ENCODE assay signal across 21 cellular contexts in the genomic region with DNA sequence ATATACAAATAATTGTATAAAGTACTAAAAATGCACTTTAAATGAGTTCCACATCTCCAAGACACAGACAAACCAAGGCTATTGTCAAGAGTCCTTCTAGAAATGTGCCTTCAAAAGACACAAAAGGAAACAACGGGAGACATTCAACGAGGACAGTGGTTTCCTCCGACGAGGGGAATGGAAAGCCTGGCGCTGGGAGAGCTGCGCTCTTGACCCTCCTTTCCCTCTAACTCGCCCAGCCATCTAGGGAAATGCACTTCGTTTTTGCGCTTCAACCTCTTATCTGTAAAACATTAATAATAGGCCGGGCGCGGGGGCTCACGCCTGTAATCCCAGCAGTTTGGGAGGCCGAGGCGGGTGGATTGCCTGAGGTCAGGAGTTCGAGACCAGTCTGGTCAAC. TPM values are rescaled to one million over a fixed set of nuclear protein-coding genes. Genes with fewer than 3 reads are reported as not detected.
"Had no signal": no experiment of that assay in that cellular context is flagged by ENCODE, and none has a peak within 500 bp of the region (broad histone marks: within the 10 kb centered on the region; RNA-seq: fewer than 3 reads in every experiment).

No MANE protein-coding gene starts in this region.

- H3K9me3 Mint-ChIP-seq: activated naive CD4-positive, alpha-beta T cell treated with anti-CD3 and anti-CD28 coated beads, Interleukin-2, amount 50 U/mL, for 24 hours had no signal

- H3K4me3 ChIP-seq: body of pancreas, gastroesophageal sphincter, psoas muscle, suprapubic skin, upper lobe of right lung had no signal

- H3K27ac ChIP-seq: body of pancreas, epithelial cell of prostate, gastroesophageal sphincter, psoas muscle, suprapubic skin, upper lobe of right lung had no signal

- H3K36me3 ChIP-seq: gastroesophageal sphincter, suprapubic skin, upper lobe of right lung had no signal

- H3K27me3 Mint-ChIP-seq: central memory CD8-positive, alpha-beta T cell had no signal

- H3K27ac Mint-ChIP-seq: activated CD8-positive, alpha-beta memory T cell treated with anti-CD3 and anti-CD28 coated beads, Interleukin-2, amount 10 ng/mL, durations not matched to agents 7 days and 5 days; activated naive CD4-positive, alpha-beta T cell treated with anti-CD3 and anti-CD28 coated beads, Interleukin-2, amount 50 U/mL, for 24 hours; activated T-cell treated with anti-CD3 and anti-CD28 coated beads, Interleukin-2, amount 50 U/mL, for 24 hours had no signal

- H3K4me1 Mint-ChIP-seq: activated CD8-positive, alpha-beta memory T cell treated with anti-CD3 and anti-CD28 coated beads, Interleukin-2, amount 10 ng/mL, durations not matched to agents 7 days and 5 days; activated naive CD4-positive, alpha-beta T cell treated with anti-CD3 and anti-CD28 coated beads, Interleukin-2, amount 50 U/mL, for 24 hours; central memory CD8-positive, alpha-beta T cell had no signal

- DNase-seq: activated CD4-positive, alpha-beta T cell treated with anti-CD3 and anti-CD28 coated beads, Interleukin-2, amount 50 U/mL, for 48 hours; activated CD4-positive, CD25-positive, alpha-beta regulatory T cell treated with anti-CD3 and anti-CD28 coated beads, Interleukin-2, amount 50 U/mL, for 72 hours; activated CD8-positive, alpha-beta memory T cell treated with anti-CD3 and anti-CD28 coated beads, Interleukin-2, amount 10 ng/mL, durations not matched to agents 7 days and 5 days; activated effector memory CD4-positive, alpha-beta T cell treated with Interleukin-2 at 50 U/mL for 16 hours; activated T-cell treated with anti-CD3 and anti-CD28 coated beads, Interleukin-2, amount 50 U/mL, for 24 hours; body of pancreas; cortex of kidney; effector CD8-positive, alpha-beta T cell; left ventricle myocardium superior; occipital lobe; psoas muscle; stimulated activated CD4-positive, alpha-beta T cell treated with anti-CD3 and anti-CD28 coated beads, Interleukin-12 subunit alpha, Interleukin-12 subunit beta, amount 100 ng/mL, for 4 hours; stimulated activated naive CD8-positive, alpha-beta T cell treated with anti-CD3 and anti-CD28 coated beads, Interleukin-15, Interleukin-2, amounts not matched to agents 100 U/mL and 50 U/mL, for 24 hours; upper lobe of right lung had no signal

- H3K36me3 Mint-ChIP-seq: activated CD8-positive, alpha-beta memory T cell treated with anti-CD3 and anti-CD28 coated beads, Interleukin-2, amount 10 ng/mL, durations not matched to agents 7 days and 5 days; activated naive CD4-positive, alpha-beta T cell treated with anti-CD3 and anti-CD28 coated beads, Interleukin-2, amount 50 U/mL, for 24 hours had no signal

- ATAC-seq: activated CD8-positive, alpha-beta memory T cell treated with anti-CD3 and anti-CD28 coated beads, Interleukin-2, amount 10 ng/mL, durations not matched to agents 7 days and 5 days; body of pancreas; gastroesophageal sphincter; left ventricle myocardium superior; psoas muscle; sciatic nerve; stimulated activated naive CD8-positive, alpha-beta T cell treated with anti-CD3 and anti-CD28 coated beads, Interleukin-15, Interleukin-2, amounts not matched to agents 100 U/mL and 50 U/mL, for 24 hours; upper lobe of right lung had no signal

- H3K9me3 ChIP-seq: body of pancreas, gastroesophageal sphincter, psoas muscle, suprapubic skin, upper lobe of right lung had no signal

- H3K27me3 ChIP-seq: body of pancreas, gastroesophageal sphincter, suprapubic skin, upper lobe of right lung had no signal

- H3K4me1 ChIP-seq: body of pancreas, gastroesophageal sphincter, psoas muscle, suprapubic skin, upper lobe of right lung had no signal

- H3K4me3 Mint-ChIP-seq: activated CD8-positive, alpha-beta memory T cell treated with anti-CD3 and anti-CD28 coated beads, Interleukin-2, amount 10 ng/mL, durations not matched to agents 7 days and 5 days; activated naive CD4-positive, alpha-beta T cell treated with anti-CD3 and anti-CD28 coated beads, Interleukin-2, amount 50 U/mL, for 24 hours; activated T-cell treated with anti-CD3 and anti-CD28 coated beads, Interleukin-2, amount 50 U/mL, for 24 hours; central memory CD8-positive, alpha-beta T cell had no signal

RNA-seq across cellular contexts. Expression of a gene that starts 37.0 kb away (rescaled TPM):
- total RNA-seq: activated CD8-positive, alpha-beta memory T cell treated with anti-CD3 and anti-CD28 coated beads, Interleukin-2, amount 10 ng/mL, durations not matched to agents 7 days and 5 days; gastroesophageal sphincter; left ventricle myocardium superior; mesenteric fat pad; occipital lobe; psoas muscle; sciatic nerve; suprapubic skin had no signal
- polyA plus RNA-seq: psoas muscle had no signal
